31 cellular contexts compared by ENCODE assay signal in the genomic region with DNA sequence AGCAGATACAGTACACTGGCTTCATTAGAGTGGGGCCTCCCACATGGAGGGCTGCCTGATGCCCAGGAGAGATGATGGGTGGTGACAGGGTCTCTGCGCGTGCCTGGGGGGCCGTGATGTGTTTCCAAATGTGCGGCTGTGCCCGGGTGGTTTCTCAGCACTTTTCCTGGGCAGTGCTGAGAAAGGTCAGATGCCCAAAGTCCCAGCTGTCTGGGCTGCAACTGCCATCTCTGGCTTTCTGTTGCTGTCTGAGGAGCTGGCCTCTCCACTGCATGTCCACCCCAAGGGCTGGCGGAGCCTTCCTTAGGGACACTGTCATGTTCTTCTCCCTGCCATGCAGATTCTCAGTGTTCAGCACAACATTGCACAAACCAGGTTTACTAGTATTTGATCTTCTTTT.
"Had no signal": no experiment of that assay in that cellular context is flagged by ENCODE, and none has a peak within 500 bp of the region (broad histone marks: within the 10 kb centered on the region; RNA-seq: fewer than 3 reads in every experiment).

No MANE protein-coding gene starts in this region.

- H3K27me3 ChIP-seq: ascending aorta, breast epithelium, cardiac muscle cell, esophagus squamous epithelium, gastroesophageal sphincter had no signal

- H3K36me3 ChIP-seq: breast epithelium had no signal

- H3K27ac Mint-ChIP-seq: activated CD8-positive, alpha-beta T cell treated with anti-CD3 and anti-CD28 coated beads for 36 hours; activated naive CD4-positive, alpha-beta T cell treated with anti-CD3 and anti-CD28 coated beads, Interleukin-2, amount 10 ng/mL, durations not matched to agents 7 days and 5 days; activated naive CD8-positive, alpha-beta T cell treated with anti-CD3 and anti-CD28 coated beads, Interleukin-2, amount 10 ng/mL, durations not matched to agents 7 days and 5 days; activated T-cell treated with anti-CD3 and anti-CD28 coated beads, Interleukin-2, amount 50 U/mL, for 24 hours; activated T-cell treated with anti-CD3 and anti-CD28 coated beads, Interleukin-2, amount 50 U/mL, for 72 hours had no signal

- H3K4me3 ChIP-seq: ascending aorta, breast epithelium, cardiac muscle cell, esophagus squamous epithelium, gastroesophageal sphincter had no signal

- H3K27ac ChIP-seq: ascending aorta, breast epithelium, cardiac muscle cell, epithelial cell of prostate, esophagus squamous epithelium, gastroesophageal sphincter had no signal

- H3K4me1 Mint-ChIP-seq: activated CD4-positive, alpha-beta T cell treated with anti-CD3 and anti-CD28 coated beads, Interleukin-2, amount 10 ng/mL, durations not matched to agents 7 days and 5 days; activated naive CD4-positive, alpha-beta T cell treated with anti-CD3 and anti-CD28 coated beads, Interleukin-2, amount 10 ng/mL, durations not matched to agents 7 days and 5 days had no signal

- FAIRE-seq: endometrium, endothelial cell of umbilical vein had no signal

- H3K4me1 ChIP-seq: ascending aorta, breast epithelium, esophagus squamous epithelium, gastroesophageal sphincter had no signal

- H3K9me3 Mint-ChIP-seq: activated T-cell treated with anti-CD3 and anti-CD28 coated beads, Interleukin-2, amount 50 U/mL, for 24 hours; brain had no signal

- H3K9me3 ChIP-seq: ascending aorta, breast epithelium, esophagus squamous epithelium, gastroesophageal sphincter had no signal

- DNase-seq: activated CD4-positive, alpha-beta T cell treated with anti-CD3 and anti-CD28 coated beads for 1 hour; activated CD4-positive, alpha-beta T cell treated with anti-CD3 and anti-CD28 coated beads for 4 hours; activated CD4-positive, alpha-beta T cell treated with anti-CD3 and anti-CD28 coated beads, Interleukin-2, amount 10 ng/mL, durations not matched to agents 7 days and 5 days; activated CD4-positive, alpha-beta T cell treated with anti-CD3 and anti-CD28 coated beads, Interleukin-2, amount 50 U/mL, for 4 hours; activated CD8-positive, alpha-beta memory T cell treated with anti-CD3 and anti-CD28 coated beads for 24 hours; activated CD8-positive, alpha-beta memory T cell treated with anti-CD3 and anti-CD28 coated beads, Interleukin-2, amount 50 U/mL, for 4 hours; activated CD8-positive, alpha-beta T cell treated with anti-CD3 and anti-CD28 coated beads for 36 hours; activated gamma-delta T cell; activated naive CD4-positive, alpha-beta T cell; activated naive CD4-positive, alpha-beta T cell treated with anti-CD3 and anti-CD28 coated beads, Interleukin-2, amount 10 ng/mL, durations not matched to agents 7 days and 5 days; activated naive CD8-positive, alpha-beta T cell treated with anti-CD3 and anti-CD28 coated beads, Interleukin-2, amount 10 ng/mL, durations not matched to agents 7 days and 5 days; activated T-cell treated with anti-CD3 and anti-CD28 coated beads for 4 hours; activated T-cell treated with anti-CD3 and anti-CD28 coated beads, Interleukin-2, amount 50 U/mL, for 24 hours; activated T-cell treated with anti-CD3 and anti-CD28 coated beads, Interleukin-2, amount 50 U/mL, for 72 hours; central memory CD4-positive, alpha-beta T cell; cortex of kidney; dermis blood vessel endothelial cell; effector CD4-positive, alpha-beta T cell; esophagus squamous epithelium; foreskin melanocyte; T-helper 1 cell; T-helper 2 cell had no signal

- ATAC-seq: activated CD8-positive, alpha-beta T cell treated with anti-CD3 and anti-CD28 coated beads for 36 hours; activated naive CD4-positive, alpha-beta T cell treated with anti-CD3 and anti-CD28 coated beads, Interleukin-2, amount 50 U/mL, for 72 hours; activated T-cell treated with anti-CD3 and anti-CD28 coated beads, Interleukin-2, amount 50 U/mL, for 72 hours; gastroesophageal sphincter had no signal

- H3K4me3 Mint-ChIP-seq: activated CD4-positive, alpha-beta T cell treated with anti-CD3 and anti-CD28 coated beads, Interleukin-2, amount 10 ng/mL, durations not matched to agents 7 days and 5 days; activated CD8-positive, alpha-beta T cell treated with anti-CD3 and anti-CD28 coated beads for 36 hours; activated naive CD4-positive, alpha-beta T cell treated with anti-CD3 and anti-CD28 coated beads, Interleukin-2, amount 10 ng/mL, durations not matched to agents 7 days and 5 days; activated naive CD8-positive, alpha-beta T cell treated with anti-CD3 and anti-CD28 coated beads, Interleukin-2, amount 10 ng/mL, durations not matched to agents 7 days and 5 days; activated T-cell treated with anti-CD3 and anti-CD28 coated beads, Interleukin-2, amount 50 U/mL, for 24 hours; activated T-cell treated with anti-CD3 and anti-CD28 coated beads, Interleukin-2, amount 50 U/mL, for 72 hours; brain had no signal

- H3K27me3 Mint-ChIP-seq: activated CD4-positive, alpha-beta T cell treated with anti-CD3 and anti-CD28 coated beads, Interleukin-2, amount 10 ng/mL, durations not matched to agents 7 days and 5 days; activated CD8-positive, alpha-beta T cell treated with anti-CD3 and anti-CD28 coated beads for 36 hours; activated naive CD4-positive, alpha-beta T cell treated with anti-CD3 and anti-CD28 coated beads, Interleukin-2, amount 10 ng/mL, durations not matched to agents 7 days and 5 days; activated naive CD8-positive, alpha-beta T cell treated with anti-CD3 and anti-CD28 coated beads, Interleukin-2, amount 10 ng/mL, durations not matched to agents 7 days and 5 days; activated T-cell treated with anti-CD3 and anti-CD28 coated beads, Interleukin-2, amount 50 U/mL, for 24 hours; brain had no signal
